Comparison of ENCODE assay signal across 1 cellular context in the genomic region with DNA sequence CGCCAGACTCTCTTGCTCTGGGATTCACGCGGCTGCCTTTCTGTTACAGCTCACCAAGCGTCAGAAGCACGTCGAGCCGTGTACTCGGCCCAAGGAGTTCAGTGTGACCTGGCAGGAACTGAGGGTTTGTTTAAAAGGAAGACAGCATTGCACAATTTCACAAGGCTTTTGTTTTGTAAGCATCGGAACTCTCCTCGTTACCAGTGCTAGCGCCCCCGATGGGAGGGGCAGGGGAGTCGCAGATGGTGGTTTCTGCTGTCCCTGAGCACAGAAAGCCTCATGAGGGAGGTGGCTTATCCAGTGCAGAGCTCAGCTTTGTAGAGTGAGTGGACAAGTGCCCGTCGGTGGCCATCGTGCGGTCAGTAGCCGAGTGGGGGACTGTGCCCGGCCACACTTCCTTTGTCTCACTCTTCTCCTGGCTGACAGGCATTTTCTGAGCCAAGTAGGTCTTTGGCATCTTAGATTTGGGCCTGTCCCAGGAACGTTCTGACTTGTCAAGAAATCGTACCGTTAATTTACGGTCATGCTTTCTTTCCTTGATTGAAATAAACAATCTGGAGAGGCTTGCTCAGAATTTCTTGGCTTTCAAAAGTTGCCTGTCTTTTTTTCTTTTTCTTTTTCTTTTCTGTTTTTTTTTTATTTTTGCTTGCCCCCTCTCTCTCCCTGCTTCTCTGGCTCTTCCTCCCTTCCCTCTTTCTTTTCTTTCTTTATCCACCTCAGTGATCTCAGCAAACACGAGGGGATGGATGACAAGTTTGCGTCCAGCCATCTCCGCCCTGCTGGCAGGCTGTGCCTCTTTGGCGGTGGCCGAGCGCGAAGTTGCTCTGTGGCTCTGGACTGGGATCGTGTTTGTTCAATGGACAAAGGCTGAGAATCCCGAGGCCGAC.
TF ChIP-seq lines count a peak whose summit lies in the region.

No MANE protein-coding gene starts in this region.

TF ChIP-seq in WTC11, 78 proteins besides CTCF, POLR2A, EP300 and RAD21 (continued from another document):
- no peak for TF ChIP-seq AFF4 (CRISPR knock-in tag; IDR thresholded peaks at IDR 0.05; ENCODE audit: borderline replicate concordance)
